Comparison of ENCODE assay signal across 14 cellular contexts in the genomic region with DNA sequence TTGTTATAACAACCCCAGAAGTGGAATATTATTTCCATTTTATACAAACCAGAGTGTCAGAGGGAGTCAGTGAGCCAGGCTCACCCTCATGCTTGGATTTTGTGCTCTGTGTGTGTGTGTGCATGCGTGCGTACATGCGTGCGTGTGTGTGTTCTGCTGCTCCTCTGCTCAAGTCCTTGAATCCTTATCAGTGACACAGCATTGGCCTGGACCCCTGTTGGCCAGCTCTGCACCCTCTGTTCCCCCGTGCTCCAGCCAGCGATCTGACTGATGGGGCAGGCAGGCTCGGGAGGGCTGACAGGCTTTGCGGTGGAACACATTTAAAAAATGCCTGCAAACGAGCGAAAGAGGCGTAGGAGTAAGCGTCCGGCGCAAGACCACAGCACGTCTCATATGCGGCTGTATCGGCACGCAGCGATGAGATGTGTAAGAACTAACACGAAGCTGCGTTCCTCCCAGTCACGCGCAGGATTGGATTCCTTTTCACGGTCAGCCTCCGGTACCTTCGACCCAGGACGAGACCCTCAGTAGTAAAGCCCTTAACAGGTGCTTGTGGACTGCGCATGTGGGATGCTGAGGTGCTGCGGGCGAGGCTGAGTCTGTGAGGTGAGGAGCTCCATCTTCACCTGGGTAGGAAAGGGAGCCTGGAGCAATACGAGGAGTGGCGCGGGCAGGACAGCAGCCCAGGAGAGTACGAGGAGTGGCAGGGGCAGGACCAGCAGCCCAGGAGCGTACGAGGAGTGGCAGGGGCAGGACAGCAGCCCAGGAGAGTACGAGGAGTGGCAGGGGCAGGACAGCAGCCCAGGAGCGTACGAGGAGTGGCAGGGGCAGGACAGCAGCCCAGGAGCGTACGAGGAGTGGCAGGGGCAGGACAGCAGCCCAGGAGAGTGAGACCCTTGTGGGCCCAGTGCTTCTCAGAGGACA.
"Had no signal": no experiment of that assay in that cellular context is flagged by ENCODE, and none has a peak within 500 bp of the region (broad histone marks: within the 10 kb centered on the region; RNA-seq: fewer than 3 reads in every experiment).

No MANE protein-coding gene starts in this region.

- H3K4me1 ChIP-seq: heart left ventricle, suprapubic skin had no signal

- H3K9me3 ChIP-seq: gastrocnemius medialis, heart left ventricle, suprapubic skin had no signal

- DNase-seq: activated CD4-positive, alpha-beta T cell treated with anti-CD3 and anti-CD28 coated beads, Interleukin-2, amount 10 ng/mL, durations not matched to agents 24 days and 14 days; activated CD8-positive, alpha-beta memory T cell treated with anti-CD3 and anti-CD28 coated beads for 24 hours; activated naive CD8-positive, alpha-beta T cell treated with anti-CD3 and anti-CD28 coated beads for 36 hours; cortex of kidney; effector memory CD4-positive, alpha-beta T cell; gastrocnemius medialis; heart left ventricle; immature natural killer cell; naive B cell; posterior cingulate gyrus; stimulated activated CD4-positive, alpha-beta T cell treated with anti-CD3 and anti-CD28 coated beads, Interleukin-2, amount 100 ng/mL, for 48 hours; stimulated activated naive CD4-positive, alpha-beta T cell; T-helper 2 cell had no signal

- H3K4me3 ChIP-seq: gastrocnemius medialis, heart left ventricle, suprapubic skin had no signal

- H3K36me3 ChIP-seq: gastrocnemius medialis had no signal

- H3K27ac ChIP-seq: heart left ventricle, suprapubic skin had no signal

- ATAC-seq: gastrocnemius medialis, heart left ventricle had no signal

- H3K27me3 ChIP-seq: gastrocnemius medialis, heart left ventricle, suprapubic skin had no signal
